Comparison of ENCODE assay signal across 14 cellular contexts in genomic region chr12:52053570-52054209, GRCh38. TPM values are rescaled to one million over a fixed set of nuclear protein-coding genes. Genes with fewer than 3 reads are reported as not detected.
DNase-seq lines count a peak whose midpoint lies in the region; ATAC-seq and TF ChIP-seq lines count a peak whose summit lies in the region.
"Had no signal": no experiment of that assay in that cellular context is flagged by ENCODE, and none has a peak within 500 bp of the region (broad histone marks: within the 10 kb centered on the region; RNA-seq: fewer than 3 reads in every experiment).

No MANE protein-coding gene starts in this region.

- no peaks in the 10 kb centered on the region for H3K9me3 Mint-ChIP-seq in activated naive CD4-positive, alpha-beta T cell treated with anti-CD3 and anti-CD28 coated beads, Interleukin-2, amount 50 U/mL, for 24 hours
- no peaks in the 10 kb centered on the region for H3K9me3 Mint-ChIP-seq in mesothelial cell of epicardium
- H3K9me3 Mint-ChIP-seq: T-cell had no signal

- no peak for TF ChIP-seq CTCF in ascending aorta (IDR thresholded peaks at IDR 0.05)
- TF ChIP-seq CTCF in mesothelial cell of epicardium (IDR thresholded peaks at IDR 0.05; ENCODE audit: unreplicated experiment): no peak

- ATAC-seq in GM19324 (IDR thresholded peaks at IDR 0.05; ENCODE audit: low FRiP score, unreplicated experiment): no peak
- ATAC-seq in HG03378 (IDR thresholded peaks at IDR 0.05; ENCODE audit: unreplicated experiment): no peak
- ATAC-seq: T-cell had no signal

- H3K27me3 Mint-ChIP-seq in activated naive CD4-positive, alpha-beta T cell treated with anti-CD3 and anti-CD28 coated beads, Interleukin-2, amount 50 U/mL, for 24 hours: no peaks in the 10 kb centered on the region
- peaks cover 23% of the 10 kb centered on the region for H3K27me3 Mint-ChIP-seq in mesothelial cell of epicardium (ENCODE audit: low read depth)

- peak overlapping the region; percentile 35 for H3K27ac Mint-ChIP-seq in activated naive CD4-positive, alpha-beta T cell treated with anti-CD3 and anti-CD28 coated beads, Interleukin-2, amount 50 U/mL, for 24 hours
- H3K27ac Mint-ChIP-seq in mesothelial cell of epicardium: no peak overlapping the region

- no peaks in the 10 kb centered on the region for H3K9me3 ChIP-seq in ascending aorta
- H3K9me3 ChIP-seq in thymus (ENCODE audit: control insufficient read depth): no peaks in the 10 kb centered on the region

- H3K27ac ChIP-seq in ascending aorta: peak overlapping the region; percentile 96 to 98
- H3K27ac ChIP-seq in thymus (ENCODE audit: low read depth): no peak overlapping the region

- peaks cover 39% of the 10 kb centered on the region for H3K4me1 Mint-ChIP-seq in activated naive CD4-positive, alpha-beta T cell treated with anti-CD3 and anti-CD28 coated beads, Interleukin-2, amount 50 U/mL, for 24 hours
- H3K4me1 Mint-ChIP-seq in mesothelial cell of epicardium: peaks cover 22% of the 10 kb centered on the region

- H3K27me3 ChIP-seq in ascending aorta (no peaks in the 10 kb centered on the region), thymus (ENCODE audit: control insufficient read depth, insufficient read depth) (peaks cover 10% of the 10 kb centered on the region)

- WGBS in thymus: 95% methylated on average over 9 of the region's 9 CpGs

- H3K4me1 ChIP-seq in ascending aorta: peaks cover 6 to 16% of the 10 kb centered on the region in 2 donors
- peaks cover 18% of the 10 kb centered on the region for H3K4me1 ChIP-seq in thymus (ENCODE audit: control insufficient read depth, insufficient read depth, low read length)

- intact Hi-C loops in ascending aorta (cut with DNase I): no loop called here

- H3K4me3 ChIP-seq in ascending aorta: peak overlapping the region; percentile 78 to 79
- H3K4me3 ChIP-seq in thymus (ENCODE audit: low read length): peak overlapping the region; percentile 62

- DNase-seq in activated naive CD4-positive, alpha-beta T cell treated with anti-CD3 and anti-CD28 coated beads, Interleukin-2, amount 50 U/mL, for 16 hours: no peak
- DNase-seq in ascending aorta (ENCODE audit: low spot score in 2 of 2) (no peak), mesothelial cell of epicardium (ENCODE audit: low spot score in 2 of 2, unreplicated experiment in 2 of 2) (no peak), NCI-H524 (lab: John Stamatoyannopoulos, UW) (no peak)
- DNase-seq: activated CD8-positive, alpha-beta memory T cell treated with anti-CD3 and anti-CD28 coated beads, Interleukin-2, amount 50 U/mL, for 4 hours; AML-193; glutamatergic neuron; mammary epithelial cell; NCI-H1694 treated with DMSO at 0.1 percent for 48 hours; T-cell had no signal

- peaks cover 44 to 56% of the 10 kb centered on the region in 2 donors for H3K36me3 ChIP-seq in ascending aorta
- peaks cover 33% of the 10 kb centered on the region for H3K36me3 ChIP-seq in thymus (ENCODE audit: control insufficient read depth, insufficient read depth)

- H3K4me3 Mint-ChIP-seq in activated naive CD4-positive, alpha-beta T cell treated with anti-CD3 and anti-CD28 coated beads, Interleukin-2, amount 50 U/mL, for 24 hours: peak overlapping the region; percentile 97
- H3K4me3 Mint-ChIP-seq in mesothelial cell of epicardium: peak overlapping the region; percentile 17

- H3K36me3 Mint-ChIP-seq in activated naive CD4-positive, alpha-beta T cell treated with anti-CD3 and anti-CD28 coated beads, Interleukin-2, amount 50 U/mL, for 24 hours: no peaks in the 10 kb centered on the region
- peaks cover 2% of the 10 kb centered on the region for H3K36me3 Mint-ChIP-seq in mesothelial cell of epicardium

RNA-seq across cellular contexts. Expression of gene NR4A1, which starts 2.4 kb away (rescaled TPM):
- total RNA-seq in ascending aorta (722 TPM), mesothelial cell of epicardium (138 to 141 TPM (median 141 TPM) in 3 replicates)
- polyA plus RNA-seq in thymus: 106 TPM

RNA-seq across cellular contexts. Expression of gene ATG101, which starts 16.1 kb away (rescaled TPM):
- total RNA-seq in ascending aorta: 39.8 TPM
- 29.4 to 32.8 TPM (median 32.6 TPM) in 3 replicates for total RNA-seq in mesothelial cell of epicardium
- polyA plus RNA-seq in thymus: 36.7 TPM

RNA-seq across cellular contexts. Expression of gene SMIM41, which starts 25.8 kb away (rescaled TPM):
- total RNA-seq in ascending aorta (7.9 TPM), mesothelial cell of epicardium (0.16 TPM in 1 of 3 replicates, not detected in the others)
- 0.14 TPM for polyA plus RNA-seq in thymus
- polyA plus RNA-seq: mammary epithelial cell had no signal

RNA-seq across cellular contexts. Expression of gene TAMALIN, which starts 46.9 kb away (rescaled TPM):
- total RNA-seq in ascending aorta (32.6 TPM), mesothelial cell of epicardium (20.3 to 24.3 TPM (median 22.0 TPM) in 3 replicates)
- 47.4 TPM for polyA plus RNA-seq in thymus
